Comparison of ENCODE assay signal across 19 cellular contexts in genomic region chr21:43328591-43329360, GRCh38.
DNase-seq lines count a peak whose midpoint lies in the region; ATAC-seq and TF ChIP-seq lines count a peak whose summit lies in the region.
"Had no signal": no experiment of that assay in that cellular context is flagged by ENCODE, and none has a peak within 500 bp of the region (broad histone marks: within the 10 kb centered on the region; RNA-seq: fewer than 3 reads in every experiment).

No MANE protein-coding gene starts in this region.

- no peak overlapping the region for H2AK9ac ChIP-seq in IMR-90 (replicated peaks; ENCODE audit: low read depth, low read length, poor library complexity)

- H3K79me2 ChIP-seq in trophoblast cell (ENCODE audit: control insufficient read depth, insufficient read depth, low read length, poor library complexity), result no peaks in the 10 kb centered on the region

- no peaks in the 10 kb centered on the region for H3K36me3 ChIP-seq in IMR-90 (ENCODE audit: control insufficient read depth, insufficient read depth, low read length)
- H3K36me3 ChIP-seq in mesenchymal stem cell (ENCODE audit: control insufficient read depth in 1 of 2, insufficient read depth in 2 of 2, low read depth in 1 of 2, low read length in 2 of 2), result no peaks in the 10 kb centered on the region
- H3K36me3 ChIP-seq in trophoblast cell (ENCODE audit: control insufficient read depth in 1 of 2, insufficient read depth in 2 of 2, low read length in 2 of 2), result no peaks in the 10 kb centered on the region

- CTCF ChIA-PET in IMR-90 (lab: Yijun Ruan, JAX) (interaction anchor here (0.7 kb wide), 1 partner anchor 836 kb away, joined by 7 read pairs; no protein-coding TSS in a partner anchor), WTC11 (lab: Charles Lee) (no interaction called here)
- CTCF ChIA-PET in activated CD4-positive, alpha-beta memory T cell treated with anti-CD3 and anti-CD28 coated beads for 36 hours (lab: Charles Lee), result no interaction called here

- no peak overlapping the region for H3K56ac ChIP-seq in IMR-90 (ENCODE audit: extremely low read depth, insufficient read depth, low read length)

- dilution Hi-C loops in IMR-90 (cut with HindIII; ENCODE audit: low sequenced_read_pairs, unreplicated experiment), result no loop called here

- no peaks in the 10 kb centered on the region for H4K20me1 ChIP-seq in IMR-90 (ENCODE audit: insufficient read depth, low read length)

- H3K4me1 Mint-ChIP-seq in WTC11, result peaks cover 14% of the 10 kb centered on the region
- H3K4me1 Mint-ChIP-seq in activated CD4-positive, alpha-beta memory T cell treated with anti-CD3 and anti-CD28 coated beads for 36 hours (ENCODE audit: low read depth), result no peaks in the 10 kb centered on the region

- in situ Hi-C loops in IMR-90 (cut with MboI; ENCODE audit: low sequenced_read_pairs), result loop anchor here (10.0 kb wide), 1 partner anchor 316 kb away; no protein-coding TSS in a partner anchor

- H3K9me3 ChIP-seq in IMR-90 (ENCODE audit: control insufficient read depth, insufficient read depth, low read length) (no peaks in the 10 kb centered on the region), mesenchymal stem cell (ENCODE audit: control insufficient read depth, low read length) (no peaks in the 10 kb centered on the region), trophoblast cell (ENCODE audit: insufficient read depth, low read depth, low read length) (peaks cover 4% of the 10 kb centered on the region)
- H3K9me3 ChIP-seq: SK-N-SH had no signal

- peaks cover 13% of the 10 kb centered on the region for H3K9me1 ChIP-seq in IMR-90 (ENCODE audit: insufficient read depth, low read length)

- no peak overlapping the region; the same call in 1 of the 2 replicates for H2BK20ac ChIP-seq in IMR-90 (ENCODE audit: low read depth, low read length)

- H4K12ac ChIP-seq in trophoblast cell (ENCODE audit: low read depth, low read length), result no peak overlapping the region

- no peak overlapping the region for H3K4me3 Mint-ChIP-seq in WTC11
- no peak overlapping the region for H3K4me3 Mint-ChIP-seq in activated CD4-positive, alpha-beta memory T cell treated with anti-CD3 and anti-CD28 coated beads for 36 hours
- H3K4me3 Mint-ChIP-seq: B cell had no signal

- H4K5ac ChIP-seq in IMR-90 (ENCODE audit: low read depth, low read length), result no peak overlapping the region

- H3K4me3 ChIP-seq in IMR-90 (ENCODE audit: insufficient read depth, low read depth, low read length) (no peak overlapping the region), mesenchymal stem cell (ENCODE audit: insufficient read depth in 1 of 2, low read depth in 1 of 2, low read length in 2 of 2) (no peak overlapping the region), trophoblast cell (ENCODE audit: low read depth, low read length) (no peak overlapping the region)

- H2BK120ac ChIP-seq in IMR-90 (ENCODE audit: low read depth, low read length), result no peak overlapping the region
- no peak overlapping the region for H2BK120ac ChIP-seq in mesenchymal stem cell (ENCODE audit: low read depth, low read length)
- no peak overlapping the region for H2BK120ac ChIP-seq in trophoblast cell (ENCODE audit: insufficient read depth, low read length, poor library complexity)

- TF ChIP-seq CTCF in IMR-90 (conservative IDR thresholded peaks at IDR 0.05; ENCODE audit: low read depth, low read length) (no peak), WTC11 (IDR thresholded peaks at IDR 0.05) (no peak)

- H3K79me1 ChIP-seq in IMR-90 (ENCODE audit: low read depth in 1 of 2, low read length in 2 of 2) (peaks cover 0 to 8% of the 10 kb centered on the region in 2 experiments; a peak in 2 of 4 replicates), mesenchymal stem cell (replicated peaks; ENCODE audit: low read length, poor library complexity, severe bottlenecking) (no peaks in the 10 kb centered on the region), trophoblast cell (ENCODE audit: low read length) (peaks cover 28% of the 10 kb centered on the region)

- no peaks in the 10 kb centered on the region for H3K36me3 Mint-ChIP-seq in WTC11
- no peaks in the 10 kb centered on the region for H3K36me3 Mint-ChIP-seq in activated CD4-positive, alpha-beta memory T cell treated with anti-CD3 and anti-CD28 coated beads for 36 hours

- H3K23ac ChIP-seq in IMR-90 (ENCODE audit: low read depth, low read length) (no peak overlapping the region), mesenchymal stem cell (ENCODE audit: low read length in 2 of 2) (peak overlapping the region in 1 of 2 experiments; percentile 37), trophoblast cell (ENCODE audit: low read length) (no peak overlapping the region)

- H4K8ac ChIP-seq in IMR-90 (ENCODE audit: low read depth in 2 of 2, low read length in 2 of 2) (no peak overlapping the region), mesenchymal stem cell (ENCODE audit: low read length) (no peak overlapping the region), trophoblast cell (ENCODE audit: low read depth, low read length) (no peak overlapping the region)

- H3K27me3 Mint-ChIP-seq in WTC11 (ENCODE audit: low read depth), result no peaks in the 10 kb centered on the region
- H3K27me3 Mint-ChIP-seq in activated CD4-positive, alpha-beta memory T cell treated with anti-CD3 and anti-CD28 coated beads for 36 hours, result peaks cover 4% of the 10 kb centered on the region

- DNase-seq in IMR-90 (no peak), WTC11 (ENCODE audit: low spot score) (no peak), mesenchymal stem cell (no peak), trophoblast cell (no peak)
- no peak for DNase-seq in activated naive CD4-positive, alpha-beta T cell treated with anti-CD3 and anti-CD28 coated beads, Interleukin-2, amount 50 U/mL, for 16 hours
- DNase-seq in activated CD4-positive, alpha-beta T cell treated with anti-CD3 and anti-CD28 coated beads for 4 hours, result no peak
- no peak for DNase-seq in activated CD4-positive, alpha-beta memory T cell treated with anti-CD3 and anti-CD28 coated beads for 36 hours
- DNase-seq: DMS 273 treated with DMSO at 0.1 percent for 48 hours, DND-41, KG1, NCI-H1417, NCI-H187, NCI-H2107, NCI-H510A treated with DMSO at 0.1 percent for 48 hours, NCI-H774, SHP77, SK-N-SH had no signal

- H3K27me3 ChIP-seq in IMR-90 (ENCODE audit: control insufficient read depth, insufficient read depth, low read length) (peaks cover 6% of the 10 kb centered on the region; the same call in 1 of the 2 replicates), mesenchymal stem cell (ENCODE audit: control insufficient read depth in 1 of 2, insufficient read depth in 1 of 2, low read length in 2 of 2) (peaks cover 0 to 23% of the 10 kb centered on the region in 2 experiments), trophoblast cell (ENCODE audit: insufficient read depth, low read length) (no peaks in the 10 kb centered on the region)

- H3K18ac ChIP-seq in IMR-90 (ENCODE audit: low read depth, low read length) (no peak overlapping the region), mesenchymal stem cell (ENCODE audit: low read depth in 1 of 2, low read length in 2 of 2) (no peak overlapping the region), trophoblast cell (ENCODE audit: low read length) (no peak overlapping the region)

- intact Hi-C loops in IMR-90 (cut with micrococcal nuclease), result no loop called here
- intact Hi-C loops in activated CD4-positive, alpha-beta memory T cell treated with anti-CD3 and anti-CD28 coated beads for 36 hours (cut with micrococcal nuclease), result no loop called here

- H3K9ac ChIP-seq in IMR-90 (ENCODE audit: low read depth, low read length) (no peak overlapping the region), mesenchymal stem cell (ENCODE audit: low read length) (no peak overlapping the region), trophoblast cell (ENCODE audit: low read length) (no peak overlapping the region)
- H3K9ac ChIP-seq: SK-N-SH had no signal

- no TSS peak for BruUV-seq in IMR-90 (replicated peaks; lab: Mats Ljungman, UMichigan)

- no peak overlapping the region; the same call in 1 of the 2 replicates for H4K91ac ChIP-seq in IMR-90 (ENCODE audit: insufficient read depth, low read depth, low read length)
- H4K91ac ChIP-seq in mesenchymal stem cell (ENCODE audit: low read length), result no peak overlapping the region
- peak overlapping the region; percentile 37 for H4K91ac ChIP-seq in trophoblast cell (ENCODE audit: low read depth, low read length)

- peaks cover 15% of the 10 kb centered on the region for H3K4me1 ChIP-seq in IMR-90 (ENCODE audit: control insufficient read depth, insufficient read depth, low read length)
- H3K4me1 ChIP-seq in mesenchymal stem cell (ENCODE audit: control insufficient read depth, insufficient read depth, low read depth, low read length), result peaks cover 34% of the 10 kb centered on the region
- peaks cover 16 to 23% of the 10 kb centered on the region in 2 experiments for H3K4me1 ChIP-seq in trophoblast cell (ENCODE audit: control insufficient read depth in 1 of 2, insufficient read depth in 2 of 2, low read length in 2 of 2)

- no peak overlapping the region for H3K4me2 ChIP-seq in IMR-90 (ENCODE audit: low read depth, low read length)
- H3K4me2 ChIP-seq in mesenchymal stem cell (ENCODE audit: low read length, poor library complexity, severe bottlenecking), result no peak overlapping the region
- no peak overlapping the region for H3K4me2 ChIP-seq in trophoblast cell (ENCODE audit: low read length)
- H3K4me2 ChIP-seq: SK-N-SH had no signal

- ATAC-seq in IMR-90 (ENCODE audit: low read depth), result no peak
- no peak for ATAC-seq in WTC11
- ATAC-seq: HCT116 had no signal

- H3K27ac ChIP-seq in IMR-90 (ENCODE audit: insufficient read depth, low read length) (no peak overlapping the region), mesenchymal stem cell (ENCODE audit: low read length, poor library complexity, severe bottlenecking) (no peak overlapping the region), trophoblast cell (ENCODE audit: low read depth, low read length) (no peak overlapping the region)

- H3K14ac ChIP-seq in IMR-90 (replicated peaks; ENCODE audit: low read depth, low read length) (no peak overlapping the region), mesenchymal stem cell (ENCODE audit: low read length in 2 of 2) (no peak overlapping the region), trophoblast cell (ENCODE audit: low read length) (no peak overlapping the region)

- no peak for TF ChIP-seq RAD21 in IMR-90 (IDR thresholded peaks at IDR 0.05; ENCODE audit: low read length)

- no peaks in the 10 kb centered on the region for H3K9me3 Mint-ChIP-seq in WTC11
- H3K9me3 Mint-ChIP-seq in activated CD4-positive, alpha-beta memory T cell treated with anti-CD3 and anti-CD28 coated beads for 36 hours, result no peaks in the 10 kb centered on the region

- H3K4ac ChIP-seq in IMR-90 (ENCODE audit: low read depth, low read length), result no peak overlapping the region
- H3K4ac ChIP-seq in mesenchymal stem cell (ENCODE audit: low read depth in 1 of 2, low read length in 2 of 2), result no peak overlapping the region
- H3K4ac ChIP-seq in trophoblast cell (ENCODE audit: low read depth, low read length), result no peak overlapping the region

- H2BK12ac ChIP-seq in mesenchymal stem cell (ENCODE audit: low read length in 2 of 2), result no peak overlapping the region
- H2BK12ac ChIP-seq in trophoblast cell (ENCODE audit: low read length), result peak overlapping the region; percentile 53

- H2BK15ac ChIP-seq in IMR-90 (ENCODE audit: low read depth, low read length) (no peak overlapping the region), mesenchymal stem cell (ENCODE audit: low read depth, poor library complexity, severe bottlenecking) (no peak overlapping the region)

- peak overlapping the region; percentile 24; the same call in 1 of the 2 replicates for H2AK5ac ChIP-seq in IMR-90 (ENCODE audit: low read depth, low read length)
- peak overlapping the region; percentile 24 for H2AK5ac ChIP-seq in mesenchymal stem cell (ENCODE audit: low read length, severe bottlenecking)
- H2AK5ac ChIP-seq in trophoblast cell (ENCODE audit: low read length), result no peak overlapping the region

- WGBS in IMR-90 (ENCODE audit: extremely low coverage in 2 of 2, insufficient read length in 1 of 2), 2 experiments, result 73% methylated on average over 13 of the region's 18 CpGs; no CpG with 5 or more reads in 1 of the 2 experiments
- WGBS in mesenchymal stem cell, result 92% methylated on average over 18 of the region's 18 CpGs
- no CpG with 5 or more reads among the region's 18 CpGs for WGBS in trophoblast cell (ENCODE audit: extremely low coverage, insufficient coverage, insufficient read length)

- no peak; the same call in 1 of the 2 replicates for TF ChIP-seq POLR2A in IMR-90 (IDR thresholded peaks at IDR 0.05; ENCODE audit: low read depth, low read length)

- H3K27ac Mint-ChIP-seq in WTC11, result peak overlapping the region; percentile 26; the same call in 1 of the 2 replicates
- H3K27ac Mint-ChIP-seq in activated CD4-positive, alpha-beta memory T cell treated with anti-CD3 and anti-CD28 coated beads for 36 hours, result no peak overlapping the region

- H2AFZ ChIP-seq in IMR-90 (replicated peaks; ENCODE audit: low read length, poor library complexity) (no peak overlapping the region), mesenchymal stem cell (ENCODE audit: low read depth, low read length) (no peak overlapping the region), trophoblast cell (ENCODE audit: insufficient read depth, low read length, poor library complexity) (no peak overlapping the region)

- H2BK5ac ChIP-seq in IMR-90 (ENCODE audit: low read depth, low read length, poor library complexity, severe bottlenecking) (no peak overlapping the region), mesenchymal stem cell (ENCODE audit: low read depth, low read length, poor library complexity, severe bottlenecking) (no peak overlapping the region), trophoblast cell (ENCODE audit: low read depth, low read length, poor library complexity) (no peak overlapping the region)

- POLR2A ChIA-PET in IMR-90 (lab: Charles Lee; ENCODE audit: unreplicated experiment) (no interaction called here), WTC11 (lab: Charles Lee) (no interaction called here)
- POLR2A ChIA-PET in activated CD4-positive, alpha-beta memory T cell treated with anti-CD3 and anti-CD28 coated beads for 36 hours (lab: Charles Lee), result no interaction called here
